Comparison of ENCODE assay signal across 11 cellular contexts in the genomic region with DNA sequence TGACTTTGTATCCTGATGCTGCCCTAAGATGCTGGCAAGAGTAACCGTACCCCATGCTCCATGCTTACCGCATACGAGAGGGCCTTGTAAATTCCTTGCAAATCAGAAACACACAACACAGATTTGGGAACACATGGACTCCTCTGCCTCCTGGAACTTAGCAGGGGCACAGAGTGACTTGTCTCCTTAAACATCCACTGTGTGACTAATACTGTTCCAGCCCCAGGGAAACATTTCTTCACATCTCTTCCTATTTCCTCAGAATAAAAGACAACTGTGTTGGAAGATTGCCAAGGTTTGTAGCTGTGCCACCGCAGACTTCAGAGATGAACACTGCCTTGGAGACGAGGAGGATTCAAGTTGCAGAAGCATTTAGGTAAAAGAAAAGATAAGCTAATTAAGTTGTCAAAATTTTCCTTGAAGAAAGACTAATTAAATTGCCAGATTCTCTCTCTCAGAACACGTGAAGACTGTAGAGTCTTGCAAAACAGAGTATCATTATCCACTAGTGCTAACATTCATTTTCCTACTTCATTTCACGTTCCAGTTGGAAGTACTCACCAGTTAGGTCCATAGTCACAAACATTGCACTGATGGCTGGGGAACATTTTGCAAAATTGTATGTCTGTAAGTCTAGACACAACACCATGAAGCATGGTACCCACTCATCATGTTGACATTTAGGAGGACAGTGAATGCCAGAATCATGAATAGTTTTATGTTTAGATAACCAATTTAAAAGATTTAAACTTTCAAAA.
DNase-seq lines count a peak whose midpoint lies in the region; ATAC-seq, FAIRE-seq and TF ChIP-seq lines count a peak whose summit lies in the region.
"Had no signal": no experiment of that assay in that cellular context is flagged by ENCODE, and none has a peak within 500 bp of the region (broad histone marks: within the 10 kb centered on the region; RNA-seq: fewer than 3 reads in every experiment).

No MANE protein-coding gene starts in this region.

- H3K9me3 ChIP-seq in A673 (ENCODE audit: low read depth, low read length, poor library complexity, severe bottlenecking) = no peaks in the 10 kb centered on the region
- no peaks in the 10 kb centered on the region for H3K9me3 ChIP-seq in astrocyte (ENCODE audit: insufficient read depth, low read depth, low read length)
- no peaks in the 10 kb centered on the region for H3K9me3 ChIP-seq in hepatocyte (ENCODE audit: low read depth)
- H3K9me3 ChIP-seq in HepG2 (ENCODE audit: low read length) = no peaks in the 10 kb centered on the region
- H3K9me3 ChIP-seq: testis had no signal

- H2AFZ ChIP-seq in astrocyte (ENCODE audit: low read depth, low read length) (no peak overlapping the region), hepatocyte (no peak overlapping the region), HepG2 (ENCODE audit: low read length) (no peak overlapping the region)

- H3K4me3 Mint-ChIP-seq in astrocyte (ENCODE audit: unreplicated experiment) = no peak overlapping the region
- H3K4me3 Mint-ChIP-seq: CD4-positive, CD25-positive, alpha-beta regulatory T cell had no signal

- BruUV-seq in A673 (replicated peaks; lab: Mats Ljungman, UMichigan) = no TSS peak
- no TSS peak for BruUV-seq in HepG2 (replicated peaks; lab: Mats Ljungman, UMichigan)

- H3K9ac ChIP-seq in astrocyte (ENCODE audit: low read length) = no peak overlapping the region
- H3K9ac ChIP-seq in HepG2 (ENCODE audit: insufficient read depth, low read depth, low read length) = no peak overlapping the region

- peaks cover 12% of the 10 kb centered on the region for H3K4me1 Mint-ChIP-seq in astrocyte (ENCODE audit: low read depth, unreplicated experiment)
- H3K4me1 Mint-ChIP-seq: CD4-positive, CD25-positive, alpha-beta regulatory T cell had no signal

- H3K36me3 ChIP-seq in A673 (ENCODE audit: insufficient read depth, low read length, poor library complexity, severe bottlenecking) (no peaks in the 10 kb centered on the region), astrocyte (ENCODE audit: insufficient read depth, low read length) (no peaks in the 10 kb centered on the region), hepatocyte (replicated peaks; ENCODE audit: insufficient read depth, low read depth) (no peaks in the 10 kb centered on the region), HepG2 (replicated peaks in 1 of 2; ENCODE audit: control insufficient read depth in 1 of 2, insufficient read depth in 2 of 2, low read length in 2 of 2) (no peaks in the 10 kb centered on the region)

- POLR2A ChIA-PET in A673 (lab: Charles Lee; ENCODE audit: low non-redundant PET) = interaction anchor here (0.6 kb wide), 1 partner anchor 658 kb away, joined by 4 read pairs; no protein-coding TSS in a partner anchor
- POLR2A ChIA-PET in HepG2 (lab: Yijun Ruan, JAX) = no interaction called here

- peak overlapping the region; percentile 92 for H3K27ac Mint-ChIP-seq in astrocyte (ENCODE audit: unreplicated experiment)
- H3K27ac Mint-ChIP-seq: CD4-positive, CD25-positive, alpha-beta regulatory T cell had no signal

- H3K27me3 ChIP-seq in A673 (replicated peaks; ENCODE audit: insufficient read depth, low read depth, low read length, poor library complexity) (no peaks in the 10 kb centered on the region), astrocyte (ENCODE audit: insufficient read depth, low read length) (no peaks in the 10 kb centered on the region), hepatocyte (no peaks in the 10 kb centered on the region), HepG2 (ENCODE audit: control insufficient read depth in 1 of 2, insufficient read depth in 2 of 2, low read length in 2 of 2) (peaks cover 2 to 11% of the 10 kb centered on the region in 2 experiments; a peak in 3 of 5 replicates)
- H3K27me3 ChIP-seq: testis had no signal

- TF ChIP-seq CTCF in A673 (conservative IDR thresholded peaks at IDR 0.05; ENCODE audit: low read depth, low read length) (no peak), astrocyte (IDR thresholded peaks at IDR 0.05; ENCODE audit: insufficient read depth, low read depth, low read length) (no peak), hepatocyte (IDR thresholded peaks at IDR 0.05; ENCODE audit: poor library complexity) (no peak), HepG2 (CRISPR knock-in tag; IDR thresholded peaks at IDR 0.05) (no peak)

- CTCF ChIA-PET in A673 (lab: Charles Lee) = no interaction called here
- CTCF ChIA-PET in HepG2 (lab: Yijun Ruan, JAX; ENCODE audit: low intra/inter-chr PET ratio, low total read pairs) = no interaction called here

- no peak for TF ChIP-seq POLR2A in HepG2 (IDR thresholded peaks at IDR 0.05; ENCODE audit: insufficient read depth in 1 of 2, low read depth in 2 of 2, low read length in 2 of 2)

- H3K9me2 ChIP-seq in hepatocyte (replicated peaks; ENCODE audit: insufficient read depth) = no peaks in the 10 kb centered on the region

- TF ChIP-seq EP300 in HepG2 (IDR thresholded peaks at IDR 0.05; ENCODE audit: low read depth in 2 of 2, low read length in 2 of 2) (no peak), HepG2 (CRISPR knock-in tag; IDR thresholded peaks at IDR 0.05; ENCODE audit: borderline replicate concordance) (no peak)

- peaks cover 2% of the 10 kb centered on the region for H3K9me3 Mint-ChIP-seq in astrocyte (ENCODE audit: unreplicated experiment)
- H3K9me3 Mint-ChIP-seq: CD4-positive, CD25-positive, alpha-beta regulatory T cell had no signal

- H4K20me1 ChIP-seq in astrocyte (ENCODE audit: insufficient read depth, low read length) (no peaks in the 10 kb centered on the region), hepatocyte (ENCODE audit: insufficient read depth, poor library complexity, severe bottlenecking) (no peaks in the 10 kb centered on the region), HepG2 (ENCODE audit: insufficient read depth, low read length) (no peaks in the 10 kb centered on the region)

- 54% methylated on average over 7 of the region's 7 CpGs for WGBS in hepatocyte (ENCODE audit: low lambda C conversion rate, missing lambda C conversion rate)
- WGBS in HepG2 (ENCODE audit: low lambda C conversion rate) = 56% methylated on average over 7 of the region's 7 CpGs

- H3K27me3 Mint-ChIP-seq in astrocyte (ENCODE audit: low read depth, unreplicated experiment) = no peaks in the 10 kb centered on the region
- H3K27me3 Mint-ChIP-seq: CD4-positive, CD25-positive, alpha-beta regulatory T cell had no signal

- DNase-seq in A673 (ENCODE audit: low spot score) (peak; percentile 95), HTR-8/SVneo (ENCODE audit: insufficient read length, low spot score) (peak; percentile 25), astrocyte (ENCODE audit: low read depth) (peak; percentile 25), hepatocyte (ENCODE audit: low spot score) (peak; percentile 51), HepG2 (ENCODE audit: low spot score) (no peak), NCI-H1694 (lab: John Stamatoyannopoulos, UW) (no peak)
- no peak for DNase-seq in activated CD8-positive, alpha-beta memory T cell treated with anti-CD3 and anti-CD28 coated beads, Interleukin-2, amount 50 U/mL, for 4 hours
- DNase-seq: CD4-positive, CD25-positive, alpha-beta regulatory T cell; NCI-H2029 treated with DMSO at 0.1 percent for 48 hours; testis had no signal

- in situ Hi-C loops in HepG2 (cut with HindIII; ENCODE audit: extremely low pct_ligation_motif_present, low pct_unique_long_range_greater_than_20kb) = no loop called here

- H3K4me1 ChIP-seq in A673 (ENCODE audit: insufficient read depth, low read length, poor library complexity, severe bottlenecking) (peaks cover 18% of the 10 kb centered on the region), astrocyte (ENCODE audit: insufficient read depth, low read length) (peaks cover 7% of the 10 kb centered on the region), hepatocyte (ENCODE audit: insufficient read depth) (no peaks in the 10 kb centered on the region), HepG2 (ENCODE audit: insufficient read depth, low read length) (no peaks in the 10 kb centered on the region)
- H3K4me1 ChIP-seq: testis had no signal

- H3K4me2 ChIP-seq in astrocyte (ENCODE audit: low read length) (peak overlapping the region; percentile 44), hepatocyte (no peak overlapping the region), HepG2 (ENCODE audit: low read depth, low read length) (no peak overlapping the region)

- FAIRE-seq in HTR-8/SVneo (lab: Jason Lieb, UNC) (no peak), astrocyte (lab: Jason Lieb, UNC) (peak; percentile 89), HepG2 (lab: Jason Lieb, UNC) (no peak)

- H3K27ac ChIP-seq in A673 (ENCODE audit: low read depth, low read length, poor library complexity, severe bottlenecking) (peak overlapping the region; percentile 55), astrocyte (ENCODE audit: low read depth, low read length) (no peak overlapping the region), hepatocyte (no peak overlapping the region), HepG2 (ENCODE audit: extremely low read length, insufficient read depth, low read length) (no peak overlapping the region)
- H3K27ac ChIP-seq: testis had no signal

- no peaks in the 10 kb centered on the region for H3K79me2 ChIP-seq in astrocyte (ENCODE audit: insufficient read depth, low read length)
- H3K79me2 ChIP-seq in hepatocyte = no peaks in the 10 kb centered on the region
- no peaks in the 10 kb centered on the region for H3K79me2 ChIP-seq in HepG2 (ENCODE audit: insufficient read depth, low read length)

- H3K36me3 Mint-ChIP-seq in astrocyte (ENCODE audit: low read depth, unreplicated experiment) = no peaks in the 10 kb centered on the region
- H3K36me3 Mint-ChIP-seq: CD4-positive, CD25-positive, alpha-beta regulatory T cell had no signal

- intact Hi-C loops in A673 (cut with micrococcal nuclease; ENCODE audit: unreplicated experiment) (no loop called here), HepG2 (cut with micrococcal nuclease; ENCODE audit: unreplicated experiment) (no loop called here)

- no peak overlapping the region for H3K4me3 ChIP-seq in A673 (ENCODE audit: low read depth, low read length, poor library complexity, severe bottlenecking)
- no peak overlapping the region for H3K4me3 ChIP-seq in astrocyte (ENCODE audit: insufficient read depth, low read depth, low read length)
- H3K4me3 ChIP-seq in hepatocyte = no peak overlapping the region
- H3K4me3 ChIP-seq in HepG2 (replicated peaks in 1 of 3; ENCODE audit: insufficient read depth in 1 of 3, low read depth in 2 of 3, low read length in 3 of 3) = no peak overlapping the region
- H3K4me3 ChIP-seq: testis had no signal

- ATAC-seq in HepG2 = no peak
- no peak for ATAC-seq in HG03097 (IDR thresholded peaks at IDR 0.05; ENCODE audit: low FRiP score, unreplicated experiment)

- no peak for TF ChIP-seq RAD21 in HepG2 (CRISPR knock-in tag; IDR thresholded peaks at IDR 0.05)

TF ChIP-seq in HepG2, 621 proteins besides CTCF, POLR2A, EP300 and RAD21 (continues in another document):
- TF ChIP-seq, protein P1, sequence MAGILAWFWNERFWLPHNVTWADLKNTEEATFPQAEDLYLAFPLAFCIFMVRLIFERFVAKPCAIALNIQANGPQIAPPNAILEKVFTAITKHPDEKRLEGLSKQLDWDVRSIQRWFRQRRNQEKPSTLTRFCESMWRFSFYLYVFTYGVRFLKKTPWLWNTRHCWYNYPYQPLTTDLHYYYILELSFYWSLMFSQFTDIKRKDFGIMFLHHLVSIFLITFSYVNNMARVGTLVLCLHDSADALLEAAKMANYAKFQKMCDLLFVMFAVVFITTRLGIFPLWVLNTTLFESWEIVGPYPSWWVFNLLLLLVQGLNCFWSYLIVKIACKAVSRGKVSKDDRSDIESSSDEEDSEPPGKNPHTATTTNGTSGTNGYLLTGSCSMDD (CRISPR knock-in tag; IDR thresholded peaks at IDR 0.05) = no peak
- no peak for TF ChIP-seq ARNT (IDR thresholded peaks at IDR 0.05)
- TF ChIP-seq ZNF766 (CRISPR knock-in tag; IDR thresholded peaks at IDR 0.05; ENCODE audit: borderline replicate concordance) = no peak

Comparison
In these comparisons a context has a peak if more than half of its experiments do, and no peak if none do; other contexts are left out.
1. DNase-seq: peak in A673 (single experiment), HTR-8/SVneo (single experiment), astrocyte (single experiment) and hepatocyte (single experiment); none in HepG2 (single experiment), activated CD8-positive, alpha-beta memory T cell treated with anti-CD3 and anti-CD28 coated beads, Interleukin-2, amount 50 U/mL, for 4 hours (single experiment) and NCI-H1694 (single experiment).